ENCODE assay signal across 21 cellular contexts in genomic region chr7:123401295-123401694, GRCh38.
DNase-seq lines count a peak whose midpoint lies in the region; ATAC-seq and TF ChIP-seq lines count a peak whose summit lies in the region.
"Had no signal": no experiment of that assay in that cellular context is flagged by ENCODE, and none has a peak within 500 bp of the region (broad histone marks: within the 10 kb centered on the region; RNA-seq: fewer than 3 reads in every experiment).

No MANE protein-coding gene starts in this region.

- H3K36me3 ChIP-seq in Karpas-422 (ENCODE audit: insufficient read depth, low read length) (no peaks in the 10 kb centered on the region), mesenchymal stem cell (ENCODE audit: control insufficient read depth in 1 of 2, insufficient read depth in 2 of 2, low read depth in 1 of 2, low read length in 2 of 2) (no peaks in the 10 kb centered on the region), testis (ENCODE audit: low read depth, missing control alignments) (no peaks in the 10 kb centered on the region)

- no peak for TF ChIP-seq POLR2A in testis (IDR thresholded peaks at IDR 0.05)

- no CpG with 5 or more reads among the region's 6 CpGs for WGBS in H9 (ENCODE audit: extremely low coverage, insufficient read length, low lambda C conversion rate)
- 89% methylated on average over 6 of the region's 6 CpGs for WGBS in mesenchymal stem cell
- 87 to 96% methylated on average over 6 of the region's 6 CpGs for WGBS in testis, 2 donors

- H3K56ac ChIP-seq in H9 (ENCODE audit: insufficient read length, low read depth, low read length) = no peak overlapping the region

- H4K8ac ChIP-seq in H9 (replicated peaks; ENCODE audit: insufficient read length, low read depth, low read length) (no peak overlapping the region), mesenchymal stem cell (ENCODE audit: low read length) (no peak overlapping the region)

- H3K4me3 Mint-ChIP-seq in H9 = no peak overlapping the region
- H3K4me3 Mint-ChIP-seq: B cell, T-helper 17 cell had no signal

- H3K14ac ChIP-seq in H9 (ENCODE audit: insufficient read depth, low read length) (no peak overlapping the region), mesenchymal stem cell (ENCODE audit: low read length in 2 of 2) (peak overlapping the region in 1 of 2 experiments; percentile 71)

- no peaks in the 10 kb centered on the region for H3K23me2 ChIP-seq in H9 (ENCODE audit: insufficient read length, low read depth, low read length, poor library complexity, severe bottlenecking)

- ATAC-seq in HG02852 (IDR thresholded peaks at IDR 0.05; ENCODE audit: unreplicated experiment) = no peak
- ATAC-seq: T-helper 17 cell had no signal

- H3K23ac ChIP-seq in H9 (ENCODE audit: insufficient read length, low read depth, low read length) (no peak overlapping the region), mesenchymal stem cell (ENCODE audit: low read length in 2 of 2) (no peak overlapping the region)

- H2BK12ac ChIP-seq in H9 (ENCODE audit: insufficient read length, low read depth, low read length) (no peak overlapping the region), mesenchymal stem cell (ENCODE audit: low read length in 2 of 2) (no peak overlapping the region)

- no peak overlapping the region for H3K18ac ChIP-seq in H9 (ENCODE audit: insufficient read length, low read depth, low read length)
- no peak overlapping the region for H3K18ac ChIP-seq in mesenchymal stem cell (ENCODE audit: low read depth in 1 of 2, low read length in 2 of 2)

- H3K36me3 Mint-ChIP-seq in H9 (ENCODE audit: insufficient read depth in 1 of 3, low read depth in 3 of 3) = no peaks in the 10 kb centered on the region; a peak in 1 of 7 replicates

- H3K79me2 ChIP-seq in H9 (ENCODE audit: insufficient read depth, low read length) (no peaks in the 10 kb centered on the region), Karpas-422 (ENCODE audit: low read length) (no peaks in the 10 kb centered on the region)

- no peak overlapping the region for H3K27ac Mint-ChIP-seq in H9
- H3K27ac Mint-ChIP-seq: B cell, T-helper 17 cell had no signal

- intact Hi-C loops in testis (cut with DNase I; ENCODE audit: low total_unique reads) = no loop called here

- H3K9me3 Mint-ChIP-seq in H9 = no peaks in the 10 kb centered on the region

- no peak overlapping the region for H2BK15ac ChIP-seq in H9 (ENCODE audit: low read depth, low read length)
- no peak overlapping the region for H2BK15ac ChIP-seq in mesenchymal stem cell (ENCODE audit: low read depth, poor library complexity, severe bottlenecking)

- no peak overlapping the region for H2BK120ac ChIP-seq in H9 (ENCODE audit: low read depth, low read length, poor library complexity, severe bottlenecking)
- no peak overlapping the region for H2BK120ac ChIP-seq in mesenchymal stem cell (ENCODE audit: low read depth, low read length)

- TF ChIP-seq CTCF in H9 (conservative IDR thresholded peaks at IDR 0.05) (no peak), testis (IDR thresholded peaks at IDR 0.05) (no peak)

- H4K5ac ChIP-seq in H9 (ENCODE audit: insufficient read length, low read depth, low read length) = no peak overlapping the region

- H3K4ac ChIP-seq in H9 (ENCODE audit: low read depth, low read length) (no peak overlapping the region), mesenchymal stem cell (ENCODE audit: low read depth in 1 of 2, low read length in 2 of 2) (no peak overlapping the region)

- H3K9ac ChIP-seq in H9 (ENCODE audit: extremely low read depth, insufficient read length, low read length) (no peak overlapping the region), Karpas-422 (ENCODE audit: low read length) (no peak overlapping the region), mesenchymal stem cell (ENCODE audit: low read length) (no peak overlapping the region)
- H3K9ac ChIP-seq: GM23248 had no signal

- H3T11ph ChIP-seq in H9 (ENCODE audit: low read length) = no peak overlapping the region

- H3K4me1 Mint-ChIP-seq in H9 = peaks cover 3 to 4% of the 10 kb centered on the region in 2 experiments; a peak in 1 of 4 replicates
- H3K4me1 Mint-ChIP-seq: B cell, T-helper 17 cell had no signal

- H3K4me1 ChIP-seq in H9 (ENCODE audit: insufficient read depth, low read length) (no peaks in the 10 kb centered on the region), Karpas-422 (ENCODE audit: low read length) (no peaks in the 10 kb centered on the region), mesenchymal stem cell (ENCODE audit: control insufficient read depth, insufficient read depth, low read depth, low read length) (peaks cover 4% of the 10 kb centered on the region), testis (no peaks in the 10 kb centered on the region)
- H3K4me1 ChIP-seq: SJSA1 had no signal

- H2BK20ac ChIP-seq in H9 (ENCODE audit: low read depth, low read length, poor library complexity, severe bottlenecking) = no peak overlapping the region

- H3K9me3 ChIP-seq in H9 (ENCODE audit: control insufficient read depth, low read depth, low read length) (no peaks in the 10 kb centered on the region), Karpas-422 (ENCODE audit: low read length) (no peaks in the 10 kb centered on the region), mesenchymal stem cell (ENCODE audit: control insufficient read depth, low read length) (no peaks in the 10 kb centered on the region), testis (no peaks in the 10 kb centered on the region)
- H3K9me3 ChIP-seq: SJSA1 had no signal

- H2BK5ac ChIP-seq in H9 (ENCODE audit: insufficient read length, low read length) (no peak overlapping the region), mesenchymal stem cell (ENCODE audit: low read depth, low read length, poor library complexity, severe bottlenecking) (no peak overlapping the region)

- H3K27me3 ChIP-seq in H9 (ENCODE audit: insufficient read depth, low read length) = no peaks in the 10 kb centered on the region
- H3K27me3 ChIP-seq in Karpas-422 (ENCODE audit: low read length) = no peaks in the 10 kb centered on the region
- no peaks in the 10 kb centered on the region for H3K27me3 ChIP-seq in mesenchymal stem cell (ENCODE audit: control insufficient read depth in 1 of 2, insufficient read depth in 1 of 2, low read length in 2 of 2)
- H3K27me3 ChIP-seq in testis = no peaks in the 10 kb centered on the region
- H3K27me3 ChIP-seq: SJSA1 had no signal

- no peaks in the 10 kb centered on the region for H3K27me3 Mint-ChIP-seq in H9 (ENCODE audit: low read depth)
- H3K27me3 Mint-ChIP-seq: B cell, T-helper 17 cell had no signal

- H3K4me3 ChIP-seq in Karpas-422 (ENCODE audit: low read length) (no peak overlapping the region), mesenchymal stem cell (ENCODE audit: insufficient read depth in 1 of 2, low read depth in 1 of 2, low read length in 2 of 2) (no peak overlapping the region), testis (no peak overlapping the region)
- H3K4me3 ChIP-seq: GM23248, SJSA1 had no signal

- H2AK5ac ChIP-seq in H9 (ENCODE audit: insufficient read length, low read length) = no peak overlapping the region
- H2AK5ac ChIP-seq in mesenchymal stem cell (ENCODE audit: low read length, severe bottlenecking) = peak overlapping the region; percentile 42

- no peaks in the 10 kb centered on the region for H3K79me1 ChIP-seq in H9 (ENCODE audit: insufficient read depth, low read depth, low read length, poor library complexity, severe bottlenecking)
- H3K79me1 ChIP-seq in mesenchymal stem cell (replicated peaks; ENCODE audit: low read length, poor library complexity, severe bottlenecking) = no peaks in the 10 kb centered on the region

- H2AFZ ChIP-seq in H9 (ENCODE audit: low read length) (no peak overlapping the region), Karpas-422 (ENCODE audit: low read length) (no peak overlapping the region), mesenchymal stem cell (ENCODE audit: low read depth, low read length) (no peak overlapping the region)
- H2AFZ ChIP-seq: GM23248 had no signal

- H3K4me2 ChIP-seq in H9 (ENCODE audit: insufficient read depth, insufficient read length, low read length) (no peak overlapping the region), Karpas-422 (ENCODE audit: low read depth, low read length, poor library complexity, severe bottlenecking) (no peak overlapping the region), mesenchymal stem cell (ENCODE audit: low read length, poor library complexity, severe bottlenecking) (no peak overlapping the region)

- H4K20me1 ChIP-seq in H9 (ENCODE audit: control insufficient read depth, insufficient read depth, insufficient read length) (no peaks in the 10 kb centered on the region), Karpas-422 (ENCODE audit: insufficient read depth, low read depth, low read length) (no peaks in the 10 kb centered on the region)

- H3K27ac ChIP-seq in H9 (ENCODE audit: insufficient read length, low read depth, low read length) = no peak overlapping the region
- no peak overlapping the region for H3K27ac ChIP-seq in Karpas-422 (ENCODE audit: low read length)
- H3K27ac ChIP-seq in mesenchymal stem cell (ENCODE audit: low read length, poor library complexity, severe bottlenecking) = no peak overlapping the region
- no peak overlapping the region for H3K27ac ChIP-seq in testis
- H3K27ac ChIP-seq: GM23248, SJSA1 had no signal

- no peaks in the 10 kb centered on the region for H3K9me2 ChIP-seq in Karpas-422 (replicated peaks; ENCODE audit: insufficient read depth, low read length)

- peak; percentile 38 for DNase-seq in H9
- DNase-seq in Karpas-422 = peak; percentile 45
- peak; percentile 17 for DNase-seq in SW480 (ENCODE audit: low spot score)
- DNase-seq in mesenchymal stem cell = no peak
- DNase-seq in GM19238 (ENCODE audit: insufficient read length, low spot score) = no peak
- no peak for DNase-seq in testis
- DNase-seq: COR-L47, DMS 273 treated with DMSO at 0.1 percent for 48 hours, GDM1, GM23248, IMR-90, NCI-H1105 treated with DMSO at 0.1 percent for 48 hours, NCI-H1694, NCI-H2107, NCI-H226, NCI-H524, NCI-H82, T-helper 17 cell had no signal

- H4K91ac ChIP-seq in H9 (ENCODE audit: insufficient read length, low read depth, low read length) = no peak overlapping the region
- no peak overlapping the region for H4K91ac ChIP-seq in mesenchymal stem cell (ENCODE audit: low read length)

Comparison
In these comparisons a context has a peak if more than half of its experiments do, and no peak if none do; other contexts are left out.
1. DNase-seq: peak in H9 (single experiment), Karpas-422 (single experiment) and SW480 (single experiment); none in mesenchymal stem cell (single experiment), GM19238 (single experiment) and testis (single experiment).